ENCODE assay signal across 26 cellular contexts in the genomic region with DNA sequence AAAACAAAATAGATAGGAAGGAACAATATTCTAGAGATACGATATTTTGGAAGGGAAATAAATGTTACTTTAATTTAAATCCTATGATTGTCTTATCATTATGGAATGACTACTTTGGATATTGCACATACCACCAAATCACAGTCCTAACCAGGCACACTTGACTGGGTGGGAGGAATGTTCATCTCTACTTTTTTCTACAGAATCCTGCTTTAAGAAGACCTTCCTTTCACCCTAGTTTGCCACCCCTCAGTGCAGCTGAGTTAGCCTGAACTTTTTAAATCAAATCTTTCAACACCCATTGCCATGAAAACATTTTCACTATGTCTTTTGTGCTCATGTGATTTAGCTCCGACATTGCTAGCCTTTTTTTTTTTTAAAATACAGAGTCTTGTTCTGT. TPM values are rescaled to one million over a fixed set of nuclear protein-coding genes. Genes with fewer than 3 reads are reported as not detected.
"Had no signal": no experiment of that assay in that cellular context is flagged by ENCODE, and none has a peak within 500 bp of the region (broad histone marks: within the 10 kb centered on the region; RNA-seq: fewer than 3 reads in every experiment).

No MANE protein-coding gene starts in this region.

- H3K4me3 ChIP-seq: body of pancreas, coronary artery, dorsolateral prefrontal cortex, heart left ventricle, right lobe of liver, testis, transverse colon had no signal

- H3K4me3 Mint-ChIP-seq: activated naive CD8-positive, alpha-beta T cell; naive thymus-derived CD8-positive, alpha-beta T cell; neural crest cell; T-helper 1 cell treated with Interleukin-12 subunit alpha and Interleukin-12 subunit beta and Interleukin-4 antibody, amounts not matched to agents 30 μg/mL and 1 μg/mL, for 36 hours had no signal

- H3K4me1 Mint-ChIP-seq: naive thymus-derived CD8-positive, alpha-beta T cell; neural crest cell had no signal

- H3K9me3 Mint-ChIP-seq: neural crest cell; T-helper 1 cell treated with Interleukin-12 subunit alpha and Interleukin-12 subunit beta and Interleukin-4 antibody, amounts not matched to agents 30 μg/mL and 1 μg/mL, for 36 hours had no signal

- ATAC-seq: body of pancreas; heart left ventricle; left cardiac atrium; naive thymus-derived CD8-positive, alpha-beta T cell; right lobe of liver; stimulated activated naive CD8-positive, alpha-beta T cell treated with anti-CD3 and anti-CD28 coated beads, Interleukin-15, Interleukin-2, amounts not matched to agents 100 U/mL and 50 U/mL, for 24 hours had no signal

- H3K36me3 ChIP-seq: heart left ventricle, right lobe of liver, transverse colon had no signal

- H3K27ac ChIP-seq: body of pancreas, coronary artery, dorsolateral prefrontal cortex, heart left ventricle, right lobe of liver, testis, transverse colon, VCaP had no signal

- H3K27me3 ChIP-seq: body of pancreas, heart left ventricle, right lobe of liver, testis, transverse colon had no signal

- H3K36me3 Mint-ChIP-seq: activated naive CD8-positive, alpha-beta T cell; naive thymus-derived CD8-positive, alpha-beta T cell had no signal

- H3K27ac Mint-ChIP-seq: activated naive CD8-positive, alpha-beta T cell; naive thymus-derived CD8-positive, alpha-beta T cell; T-helper 1 cell treated with Interleukin-12 subunit alpha and Interleukin-12 subunit beta and Interleukin-4 antibody, amounts not matched to agents 30 μg/mL and 1 μg/mL, for 36 hours had no signal

- DNase-seq: activated CD4-positive, alpha-beta T cell treated with anti-CD3 and anti-CD28 coated beads for 4 hours; activated CD4-positive, alpha-beta T cell treated with anti-CD3 and anti-CD28 coated beads, Interleukin-2, amount 50 U/mL, for 4 hours; activated effector memory CD4-positive, alpha-beta T cell treated with Interleukin-2 at 50 U/mL for 16 hours; activated naive CD4-positive, alpha-beta T cell treated with Interleukin-2 at 50 U/mL for 16 hours; anterior cingulate cortex; body of pancreas; dorsolateral prefrontal cortex; effector memory CD4-positive, alpha-beta T cell; erythroblast; heart left ventricle; left cardiac atrium; naive thymus-derived CD8-positive, alpha-beta T cell; occipital lobe; posterior cingulate gyrus; right lobe of liver; stimulated activated CD4-positive, alpha-beta T cell treated with anti-CD3 and anti-CD28 coated beads, Interleukin-4, amount 100 ng/mL, for 1 hour; stimulated activated naive CD8-positive, alpha-beta T cell treated with anti-CD3 and anti-CD28 coated beads, Interleukin-15, Interleukin-2, amounts not matched to agents 100 U/mL and 50 U/mL, for 24 hours; SW 1271; T-helper 9 cell; testis; transverse colon had no signal

- H3K9me3 ChIP-seq: body of pancreas, heart left ventricle, right lobe of liver, testis, transverse colon had no signal

RNA-seq across cellular contexts. Expression of a gene that starts 38.1 kb away (rescaled TPM):
- total RNA-seq: naive thymus-derived CD8-positive, alpha-beta T cell had no signal
